ENCODE assay signal across 9 cellular contexts in genomic region chr4:38669233-38669632, GRCh38. TPM values are rescaled to one million over a fixed set of nuclear protein-coding genes. Genes with fewer than 3 reads are reported as not detected.
DNase-seq lines count a peak whose midpoint lies in the region; ATAC-seq and TF ChIP-seq lines count a peak whose summit lies in the region.
"Had no signal": no experiment of that assay in that cellular context is flagged by ENCODE, and none has a peak within 500 bp of the region (broad histone marks: within the 10 kb centered on the region; RNA-seq: fewer than 3 reads in every experiment).

No MANE protein-coding gene starts in this region.

- H3K27ac ChIP-seq in mesenchymal stem cell (ENCODE audit: low read length, poor library complexity, severe bottlenecking) = peak overlapping the region; percentile 39
- H3K27ac ChIP-seq in temporal lobe (ENCODE audit: low read depth, low read length) = peak overlapping the region; percentile 63

- no peak for DNase-seq in activated CD8-positive, alpha-beta T cell treated with anti-CD3 and anti-CD28 coated beads for 36 hours
- no peak for DNase-seq in activated CD8-positive, alpha-beta T cell treated with anti-CD3 and anti-CD28 coated beads, Interleukin-2, amount 10 ng/mL, durations not matched to agents 7 days and 5 days
- DNase-seq in mesenchymal stem cell (peak; percentile 46), dedifferentiated amniotic fluid mesenchymal stem cell (ENCODE audit: extremely low spot score) (no peak), GM10248 (ENCODE audit: extremely low spot score) (no peak)
- DNase-seq: foreskin fibroblast had no signal

- no peak overlapping the region for H3K14ac ChIP-seq in mesenchymal stem cell (ENCODE audit: low read length in 2 of 2)

- H3K4me1 ChIP-seq in mesenchymal stem cell (ENCODE audit: control insufficient read depth, insufficient read depth, low read depth, low read length) = peaks cover 27% of the 10 kb centered on the region

- no peaks in the 10 kb centered on the region for H3K27me3 ChIP-seq in mesenchymal stem cell (ENCODE audit: control insufficient read depth in 1 of 2, insufficient read depth in 1 of 2, low read length in 2 of 2)

- H4K8ac ChIP-seq in mesenchymal stem cell (ENCODE audit: low read length) = no peak overlapping the region

- CTCF ChIA-PET in activated CD8-positive, alpha-beta T cell treated with anti-CD3 and anti-CD28 coated beads for 36 hours (lab: Charles Lee) = interaction anchor here (0.6 to 4.7 kb wide), 5 partner anchors 10 to 489 kb away, joined by 3 to 30 read pairs (median 4); no protein-coding TSS in a partner anchor
- CTCF ChIA-PET in activated CD8-positive, alpha-beta T cell treated with anti-CD3 and anti-CD28 coated beads, Interleukin-2, amount 10 ng/mL, durations not matched to agents 7 days and 5 days (lab: Charles Lee) = interaction anchor here (1.3 to 5.1 kb wide), 4 partner anchors 8 to 489 kb away, joined by 3 to 47 read pairs (median 34); no protein-coding TSS in a partner anchor
- CTCF ChIA-PET in GM10248 (lab: Yijun Ruan, JAX) = interaction anchor here (0.7 to 7.1 kb wide), 3 partner anchors 349 to 618 kb away, joined by 3 to 40 read pairs (median 31); no protein-coding TSS in a partner anchor

- no peak overlapping the region for H2BK120ac ChIP-seq in mesenchymal stem cell (ENCODE audit: low read depth, low read length)

- no peak for ATAC-seq in activated CD8-positive, alpha-beta T cell treated with anti-CD3 and anti-CD28 coated beads for 36 hours
- ATAC-seq in activated CD8-positive, alpha-beta T cell treated with anti-CD3 and anti-CD28 coated beads, Interleukin-2, amount 10 ng/mL, durations not matched to agents 7 days and 5 days = no peak
- no peak for ATAC-seq in HG03175 (IDR thresholded peaks at IDR 0.05; ENCODE audit: unreplicated experiment)

- peak overlapping the region in 1 of 2 experiments; percentile 61 for H3K18ac ChIP-seq in mesenchymal stem cell (ENCODE audit: low read depth in 1 of 2, low read length in 2 of 2)

- peak overlapping the region; percentile 23 for H2AK5ac ChIP-seq in mesenchymal stem cell (ENCODE audit: low read length, severe bottlenecking)

- no peak overlapping the region for H2BK5ac ChIP-seq in mesenchymal stem cell (ENCODE audit: low read depth, low read length, poor library complexity, severe bottlenecking)

- H3K4me2 ChIP-seq in mesenchymal stem cell (ENCODE audit: low read length, poor library complexity, severe bottlenecking) = no peak overlapping the region

- no peaks in the 10 kb centered on the region for H3K79me1 ChIP-seq in mesenchymal stem cell (replicated peaks; ENCODE audit: low read length, poor library complexity, severe bottlenecking)

- intact Hi-C loops in activated CD8-positive, alpha-beta T cell treated with anti-CD3 and anti-CD28 coated beads for 36 hours (cut with micrococcal nuclease) = loop anchor here (5.0 to 10.0 kb wide), 2 partner anchors 352 to 984 kb away; partner anchors contain the start of gene RELL1

- H3K4me3 ChIP-seq in mesenchymal stem cell (ENCODE audit: insufficient read depth in 1 of 2, low read depth in 1 of 2, low read length in 2 of 2) = peak overlapping the region in 1 of 2 experiments; percentile 25

- no peak for TF ChIP-seq CTCF in activated CD8-positive, alpha-beta T cell treated with anti-CD3 and anti-CD28 coated beads for 36 hours (IDR thresholded peaks at IDR 0.05)
- no peak for TF ChIP-seq CTCF in brain (conservative IDR thresholded peaks at IDR 0.05)
- no peak for TF ChIP-seq CTCF in GM10248 (IDR thresholded peaks at IDR 0.05; ENCODE audit: control extremely low read depth, extremely low read depth, low read depth, missing control alignments)

- H3K36me3 Mint-ChIP-seq in activated CD8-positive, alpha-beta T cell treated with anti-CD3 and anti-CD28 coated beads for 36 hours (ENCODE audit: low read depth) = no peaks in the 10 kb centered on the region
- peaks cover 2% of the 10 kb centered on the region for H3K36me3 Mint-ChIP-seq in activated CD8-positive, alpha-beta T cell treated with anti-CD3 and anti-CD28 coated beads, Interleukin-2, amount 10 ng/mL, durations not matched to agents 7 days and 5 days (ENCODE audit: low read depth)
- H3K36me3 Mint-ChIP-seq in brain = no peaks in the 10 kb centered on the region

- peaks cover 86% of the 10 kb centered on the region for H3K4me1 Mint-ChIP-seq in activated CD8-positive, alpha-beta T cell treated with anti-CD3 and anti-CD28 coated beads for 36 hours (ENCODE audit: low read depth)
- H3K4me1 Mint-ChIP-seq in activated CD8-positive, alpha-beta T cell treated with anti-CD3 and anti-CD28 coated beads, Interleukin-2, amount 10 ng/mL, durations not matched to agents 7 days and 5 days (ENCODE audit: low read depth) = peaks cover 78% of the 10 kb centered on the region
- H3K4me1 Mint-ChIP-seq in brain = peaks cover 94% of the 10 kb centered on the region

- H2BK12ac ChIP-seq in mesenchymal stem cell (ENCODE audit: low read length in 2 of 2) = no peak overlapping the region

- no peak overlapping the region for H3K4me3 Mint-ChIP-seq in activated CD8-positive, alpha-beta T cell treated with anti-CD3 and anti-CD28 coated beads for 36 hours
- H3K4me3 Mint-ChIP-seq in activated CD8-positive, alpha-beta T cell treated with anti-CD3 and anti-CD28 coated beads, Interleukin-2, amount 10 ng/mL, durations not matched to agents 7 days and 5 days = no peak overlapping the region
- peak overlapping the region; percentile 36 to 83 (median 59) for H3K4me3 Mint-ChIP-seq in brain

- H3K36me3 ChIP-seq in mesenchymal stem cell (ENCODE audit: control insufficient read depth in 1 of 2, insufficient read depth in 2 of 2, low read depth in 1 of 2, low read length in 2 of 2) = peaks cover 0 to 6% of the 10 kb centered on the region in 2 experiments

- WGBS in mesenchymal stem cell = 80% methylated on average over 5 of the region's 7 CpGs

- H2BK15ac ChIP-seq in mesenchymal stem cell (ENCODE audit: low read depth, poor library complexity, severe bottlenecking) = no peak overlapping the region

- no peaks in the 10 kb centered on the region for H3K9me3 Mint-ChIP-seq in activated CD8-positive, alpha-beta T cell treated with anti-CD3 and anti-CD28 coated beads for 36 hours
- no peaks in the 10 kb centered on the region for H3K9me3 Mint-ChIP-seq in activated CD8-positive, alpha-beta T cell treated with anti-CD3 and anti-CD28 coated beads, Interleukin-2, amount 10 ng/mL, durations not matched to agents 7 days and 5 days (ENCODE audit: insufficient read depth)
- H3K9me3 Mint-ChIP-seq in brain = no peaks in the 10 kb centered on the region

- POLR2A ChIA-PET in activated CD8-positive, alpha-beta T cell treated with anti-CD3 and anti-CD28 coated beads for 36 hours (lab: Charles Lee) = interaction anchor here (1.4 kb wide), 1 partner anchor 13 kb away, joined by 4 read pairs; no protein-coding TSS in a partner anchor
- POLR2A ChIA-PET in activated CD8-positive, alpha-beta T cell treated with anti-CD3 and anti-CD28 coated beads, Interleukin-2, amount 10 ng/mL, durations not matched to agents 7 days and 5 days (lab: Charles Lee) = no interaction called here
- POLR2A ChIA-PET in GM10248 (lab: Yijun Ruan, JAX) = no interaction called here

- no peak overlapping the region for H3K23ac ChIP-seq in mesenchymal stem cell (ENCODE audit: low read length in 2 of 2)

- peak overlapping the region; percentile 93 for H3K9ac ChIP-seq in mesenchymal stem cell (ENCODE audit: low read length)

- no peak overlapping the region for H2AFZ ChIP-seq in mesenchymal stem cell (ENCODE audit: low read depth, low read length)

- no peaks in the 10 kb centered on the region for H3K27me3 Mint-ChIP-seq in activated CD8-positive, alpha-beta T cell treated with anti-CD3 and anti-CD28 coated beads for 36 hours
- H3K27me3 Mint-ChIP-seq in activated CD8-positive, alpha-beta T cell treated with anti-CD3 and anti-CD28 coated beads, Interleukin-2, amount 10 ng/mL, durations not matched to agents 7 days and 5 days (ENCODE audit: low read depth) = no peaks in the 10 kb centered on the region
- H3K27me3 Mint-ChIP-seq in brain = peaks cover 3% of the 10 kb centered on the region

- no peak overlapping the region for H3K4ac ChIP-seq in mesenchymal stem cell (ENCODE audit: low read depth in 1 of 2, low read length in 2 of 2)

- no peaks in the 10 kb centered on the region for H3K9me3 ChIP-seq in mesenchymal stem cell (ENCODE audit: control insufficient read depth, low read length)

- H4K91ac ChIP-seq in mesenchymal stem cell (ENCODE audit: low read length) = no peak overlapping the region

- H3K27ac Mint-ChIP-seq in activated CD8-positive, alpha-beta T cell treated with anti-CD3 and anti-CD28 coated beads for 36 hours = peak overlapping the region; percentile 59
- H3K27ac Mint-ChIP-seq in activated CD8-positive, alpha-beta T cell treated with anti-CD3 and anti-CD28 coated beads, Interleukin-2, amount 10 ng/mL, durations not matched to agents 7 days and 5 days = no peak overlapping the region
- peak overlapping the region; percentile 34 to 97 (median 90) for H3K27ac Mint-ChIP-seq in brain

RNA-seq across cellular contexts. Expression of gene KLF3, which starts 5.2 kb away (rescaled TPM):
- total RNA-seq in activated CD8-positive, alpha-beta T cell treated with anti-CD3 and anti-CD28 coated beads for 36 hours = 1 to 10 TPM; 5.5 to 6.0 TPM
- 1 to 10 TPM; 8.1 to 8.3 TPM for total RNA-seq in activated CD8-positive, alpha-beta T cell treated with anti-CD3 and anti-CD28 coated beads, Interleukin-2, amount 10 ng/mL, durations not matched to agents 7 days and 5 days
- 16.5 TPM for polyA plus RNA-seq in brain (ENCODE audit: insufficient read depth, low read depth, low replicate concordance)
- polyA plus RNA-seq in mesenchymal stem cell (2013, experiment 1 of 2) = 35.1 TPM
- 35.0 TPM for polyA plus RNA-seq in mesenchymal stem cell (2013, experiment 2 of 2)
- total RNA-seq in temporal lobe = 25.3 TPM

Comparison
In these comparisons a context has a peak if more than half of its experiments do, and no peak if none do; other contexts are left out.
1. H3K4me3 Mint-ChIP-seq: peak in brain (5 of 5); none in activated CD8-positive, alpha-beta T cell treated with anti-CD3 and anti-CD28 coated beads for 36 hours (single experiment) and activated CD8-positive, alpha-beta T cell treated with anti-CD3 and anti-CD28 coated beads, Interleukin-2, amount 10 ng/mL, durations not matched to agents 7 days and 5 days (single experiment).